ENCODE assay signal across 8 cellular contexts in the genomic region with DNA sequence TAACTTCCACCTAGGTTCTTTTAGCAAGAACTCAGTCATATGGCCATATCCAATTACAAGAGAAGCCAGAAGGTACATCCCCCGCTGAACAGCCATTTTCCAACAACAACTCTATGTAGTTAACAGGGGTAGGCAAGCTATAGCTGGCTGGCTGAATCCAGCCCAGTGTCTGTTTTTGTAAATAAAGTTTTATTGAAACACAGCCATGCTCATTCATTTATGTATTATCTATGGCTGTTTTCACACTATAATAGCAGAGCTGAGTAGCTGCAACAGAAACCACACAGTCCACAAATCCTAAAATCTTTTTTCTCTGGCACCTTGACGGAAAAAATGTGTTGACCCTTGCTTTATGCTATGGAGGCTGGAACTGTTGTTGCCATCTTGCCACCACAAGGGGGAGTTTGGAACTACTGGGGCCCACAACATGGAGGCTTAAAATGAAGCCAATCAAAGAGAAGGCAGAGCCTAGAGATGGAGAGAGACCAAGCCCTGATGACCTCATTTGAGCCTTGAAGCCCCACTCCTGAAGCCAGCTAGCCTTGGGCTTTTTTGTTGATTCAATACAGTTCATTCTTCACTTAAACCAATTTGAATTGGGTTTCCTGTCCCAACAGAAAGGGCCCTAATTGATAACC. TPM values are rescaled to one million over a fixed set of nuclear protein-coding genes. Genes with fewer than 3 reads are reported as not detected.
DNase-seq lines count a peak whose midpoint lies in the region; ATAC-seq and TF ChIP-seq lines count a peak whose summit lies in the region.

No MANE protein-coding gene starts in this region.

- TF ChIP-seq CTCF in fibroblast of mammary gland (conservative IDR thresholded peaks at IDR 0.05; ENCODE audit: control insufficient read depth, insufficient read depth, low read depth, low read length) (peak; percentile 87), retinal pigment epithelial cell (conservative IDR thresholded peaks at IDR 0.05; ENCODE audit: low read depth, low read length) (peak; percentile 78)

- no peaks in the 10 kb centered on the region for H3K36me3 ChIP-seq in SJSA1

- H3K27me3 ChIP-seq in SJSA1 (replicated peaks) = no peaks in the 10 kb centered on the region

- H3K9me3 ChIP-seq in SJSA1 (replicated peaks) = no peaks in the 10 kb centered on the region

- peak; percentile 68 for DNase-seq in activated effector memory CD4-positive, alpha-beta T cell treated with anti-CD3 and anti-CD28 coated beads, Interleukin-2, amount 50 U/mL, for 16 hours
- no peak for DNase-seq in activated effector memory CD4-positive, alpha-beta T cell treated with Interleukin-2 at 50 U/mL for 16 hours
- peak; percentile 43 to 51 for DNase-seq in SJSA1 (ENCODE audit: low read depth in 1 of 2, low spot score in 2 of 2)
- DNase-seq in fibroblast of mammary gland (ENCODE audit: low read depth) = peak; percentile 74
- DNase-seq in retinal pigment epithelial cell (ENCODE audit: low read depth) = no peak
- DNase-seq in NCI-H2029 (lab: John Stamatoyannopoulos, UW) = no peak

- ATAC-seq in GM21390 (IDR thresholded peaks at IDR 0.05; ENCODE audit: unreplicated experiment) (peak; percentile 76), HG03460 (IDR thresholded peaks at IDR 0.05; ENCODE audit: unreplicated experiment) (peak; percentile 69)

- H3K4me1 ChIP-seq in SJSA1 (replicated peaks) = peaks cover 8% of the 10 kb centered on the region

- no peak overlapping the region for H3K27ac ChIP-seq in SJSA1

- H3K4me3 ChIP-seq in SJSA1 (no peak overlapping the region), fibroblast of mammary gland (ENCODE audit: control insufficient read depth, low read depth, low read length) (no peak overlapping the region), retinal pigment epithelial cell (ENCODE audit: low read length) (no peak overlapping the region)

RNA-seq across cellular contexts. Expression of a gene that starts 33.3 kb away (rescaled TPM):
- total RNA-seq in SJSA1 (2014; rRNA removed; shearing (Covaris generic)) = 81.3 and 105 TPM in 2 replicates

RNA-seq across cellular contexts. Expression of a gene that starts 51.2 kb away (rescaled TPM):
- total RNA-seq in SJSA1 (2014; rRNA removed; shearing (Covaris generic)) = 107 and 303 TPM in 2 replicates

Comparison
In these comparisons a context has a peak if more than half of its experiments do, and no peak if none do; other contexts are left out.
1. DNase-seq: peak in activated effector memory CD4-positive, alpha-beta T cell treated with anti-CD3 and anti-CD28 coated beads, Interleukin-2, amount 50 U/mL, for 16 hours (single experiment), SJSA1 (2 of 2) and fibroblast of mammary gland (single experiment); none in activated effector memory CD4-positive, alpha-beta T cell treated with Interleukin-2 at 50 U/mL for 16 hours (single experiment), retinal pigment epithelial cell (single experiment) and NCI-H2029 (single experiment).